ENCODE assay signal across 9 cellular contexts in genomic region chr2:144703852-144704324, GRCh38.
DNase-seq lines count a peak whose midpoint lies in the region; ATAC-seq and TF ChIP-seq lines count a peak whose summit lies in the region.
"Had no signal": no experiment of that assay in that cellular context is flagged by ENCODE, and none has a peak within 500 bp of the region (broad histone marks: within the 10 kb centered on the region; RNA-seq: fewer than 3 reads in every experiment).

No MANE protein-coding gene starts in this region.

- no peak overlapping the region for H3K27ac Mint-ChIP-seq in natural killer cell treated with Interleukin-12 subunit alpha and Interleukin-12 subunit beta and Interleukin-15 and Interleukin-18, amount 100 ng/mL, for 72 hours

- no peak overlapping the region for H3K4me3 ChIP-seq in cardiac fibroblast (replicated peaks in 1 of 2; ENCODE audit: low read depth in 2 of 2, low read length in 2 of 2)

- H3K4me1 Mint-ChIP-seq in natural killer cell treated with Interleukin-12 subunit alpha and Interleukin-12 subunit beta and Interleukin-15 and Interleukin-18, amount 100 ng/mL, for 72 hours (ENCODE audit: low read depth in 2 of 2): peaks cover 5 to 14% of the 10 kb centered on the region in 2 donors

- H3K27me3 Mint-ChIP-seq in natural killer cell treated with Interleukin-12 subunit alpha and Interleukin-12 subunit beta and Interleukin-15 and Interleukin-18, amount 100 ng/mL, for 72 hours: no peaks in the 10 kb centered on the region

- ATAC-seq in natural killer cell treated with Interleukin-12 subunit alpha and Interleukin-12 subunit beta and Interleukin-15 and Interleukin-18, amount 100 ng/mL, for 72 hours: peak in 1 of 2 donors; percentile 77
- ATAC-seq in GM19328 (IDR thresholded peaks at IDR 0.05; ENCODE audit: unreplicated experiment): no peak
- ATAC-seq: naive thymus-derived CD8-positive, alpha-beta T cell had no signal

- H3K36me3 Mint-ChIP-seq in natural killer cell treated with Interleukin-12 subunit alpha and Interleukin-12 subunit beta and Interleukin-15 and Interleukin-18, amount 100 ng/mL, for 72 hours: no peaks in the 10 kb centered on the region
- H3K36me3 Mint-ChIP-seq: naive thymus-derived CD8-positive, alpha-beta T cell had no signal

- DNase-seq in GDM1 (lab: John Stamatoyannopoulos, UW): peak; percentile 41
- DNase-seq in LHCN-M2 (ENCODE audit: low read depth): peak; percentile 81
- DNase-seq in cardiac fibroblast (ENCODE audit: low read depth in 2 of 2): peak; percentile 71 to 89
- peak; percentile 62 for DNase-seq in natural killer cell treated with Interleukin-12 subunit alpha and Interleukin-12 subunit beta and Interleukin-15 and Interleukin-18, amount 100 ng/mL, for 72 hours (ENCODE audit: low spot score)
- no peak for DNase-seq in NCI-H128 (lab: John Stamatoyannopoulos, UW; ENCODE audit: unreplicated experiment)
- no peak for DNase-seq in NCI-H1417 (lab: John Stamatoyannopoulos, UW)
- DNase-seq in activated CD4-positive, alpha-beta T cell treated with anti-CD3 and anti-CD28 coated beads, Interleukin-2, amount 50 U/mL, for 48 hours: no peak

- H3K9me3 Mint-ChIP-seq in natural killer cell treated with Interleukin-12 subunit alpha and Interleukin-12 subunit beta and Interleukin-15 and Interleukin-18, amount 100 ng/mL, for 72 hours: peaks cover 5% of the 10 kb centered on the region
- H3K9me3 Mint-ChIP-seq: naive thymus-derived CD8-positive, alpha-beta T cell had no signal

- no peak overlapping the region for H3K4me3 Mint-ChIP-seq in natural killer cell treated with Interleukin-12 subunit alpha and Interleukin-12 subunit beta and Interleukin-15 and Interleukin-18, amount 100 ng/mL, for 72 hours

- TF ChIP-seq CTCF in cardiac fibroblast (IDR thresholded peaks at IDR 0.05; ENCODE audit: low read depth, low read length): no peak

Comparison
In these comparisons a context has a peak if more than half of its experiments do, and no peak if none do; other contexts are left out.
1. DNase-seq: peak in GDM1 (single experiment), LHCN-M2 (single experiment), cardiac fibroblast (2 of 2) and natural killer cell treated with Interleukin-12 subunit alpha and Interleukin-12 subunit beta and Interleukin-15 and Interleukin-18, amount 100 ng/mL, for 72 hours (single experiment); none in NCI-H128 (single experiment), NCI-H1417 (0 of 3) and activated CD4-positive, alpha-beta T cell treated with anti-CD3 and anti-CD28 coated beads, Interleukin-2, amount 50 U/mL, for 48 hours (0 of 2).